ENCODE assay signal across 2 cellular contexts in genomic region chr10:132536241-132536963, GRCh38.
TF ChIP-seq lines count a peak whose summit lies in the region.

No MANE protein-coding gene starts in this region.

TF ChIP-seq in HEK293, 187 proteins besides CTCF, POLR2A, EP300 and RAD21 (continued from another document):
- TF ChIP-seq ZBTB11 (tag by site-specific recombination; conservative IDR thresholded peaks at IDR 0.05; ENCODE audit: low read depth) (no peak), KLF1 (tag by site-specific recombination; IDR thresholded peaks at IDR 0.05) (0 out of 2 replicates have a peak, but pooled peaks have one; percentile 32), GLIS1 (tag by site-specific recombination; IDR thresholded peaks at IDR 0.05) (peak; percentile 43; the same call in 1 of the 2 replicates), ZIC2 (tag by site-specific recombination; IDR thresholded peaks at IDR 0.05) (peak; percentile 43), ZNF529 (tag by site-specific recombination; IDR thresholded peaks at IDR 0.05; ENCODE audit: insufficient replicate concordance) (no peak), ZNF791 (tag by site-specific recombination; IDR thresholded peaks at IDR 0.05) (no peak), ZNF510 (tag by site-specific recombination; IDR thresholded peaks at IDR 0.05; ENCODE audit: insufficient replicate concordance) (no peak), ZNF423 (tag by site-specific recombination; IDR thresholded peaks at IDR 0.05) (no peak), ZNF335 (tag by site-specific recombination; conservative IDR thresholded peaks at IDR 0.05) (peak; percentile 80), INSM2 (tag by site-specific recombination; IDR thresholded peaks at IDR 0.05) (0 out of 2 replicates have a peak, but pooled peaks have one; percentile 4), ZNF324 (tag by site-specific recombination; IDR thresholded peaks at IDR 0.05) (no peak), KLF7 (tag by site-specific recombination; IDR thresholded peaks at IDR 0.05; ENCODE audit: borderline replicate concordance) (peak; percentile 36; the same call in 1 of the 2 replicates), SALL2 (tag by site-specific recombination; IDR thresholded peaks at IDR 0.05; ENCODE audit: borderline replicate concordance) (no peak), MYNN (tag by site-specific recombination; IDR thresholded peaks at IDR 0.05; ENCODE audit: borderline replicate concordance) (no peak), ZNF23 (tag by site-specific recombination; IDR thresholded peaks at IDR 0.05; ENCODE audit: borderline replicate concordance) (no peak), ZBTB17 (tag by site-specific recombination; IDR thresholded peaks at IDR 0.05) (peak; percentile 42; the same call in 1 of the 2 replicates)

TF ChIP-seq in neural cell, 6 proteins besides CTCF, POLR2A, EP300 and RAD21 (continued from another document):
- no peak for TF ChIP-seq REST (IDR thresholded peaks at IDR 0.05; ENCODE audit: borderline replicate concordance)
